Comparison of ENCODE assay signal across 9 cellular contexts in genomic region chr11:45933131-45933821, GRCh38. TPM values are rescaled to one million over a fixed set of nuclear protein-coding genes. Genes with fewer than 3 reads are reported as not detected.
DNase-seq lines count a peak whose midpoint lies in the region; ATAC-seq and TF ChIP-seq lines count a peak whose summit lies in the region.
"Had no signal": no experiment of that assay in that cellular context is flagged by ENCODE, and none has a peak within 500 bp of the region (broad histone marks: within the 10 kb centered on the region; RNA-seq: fewer than 3 reads in every experiment).

No MANE protein-coding gene starts in this region.

- no peak for TF ChIP-seq POLR2A in breast epithelium (IDR thresholded peaks at IDR 0.05)

- H3K9me3 ChIP-seq in breast epithelium = no peaks in the 10 kb centered on the region

- ATAC-seq in GM19043 (IDR thresholded peaks at IDR 0.05; ENCODE audit: low read depth, unreplicated experiment) (peak; percentile 28), GM19455 (IDR thresholded peaks at IDR 0.05; ENCODE audit: unreplicated experiment) (no peak), HG02571 (IDR thresholded peaks at IDR 0.05; ENCODE audit: unreplicated experiment) (no peak)
- ATAC-seq: natural killer cell treated with Interleukin-12 subunit alpha and Interleukin-12 subunit beta and Interleukin-15 and Interleukin-18, amount 100 ng/mL, for 72 hours had no signal

- intact Hi-C loops in breast epithelium (cut with DNase I; ENCODE audit: low total_unique reads) (no loop called here), posterior vena cava (cut with DNase I) (loop anchor here in 1 of 2 donors (10.0 kb wide), 1 partner anchor 58 kb away; no protein-coding TSS in a partner anchor)

- DNase-seq in MV-4-11 (lab: John Stamatoyannopoulos, UW) (peak; percentile 95), breast epithelium (ENCODE audit: low spot score in 2 of 2) (no peak), posterior vena cava (ENCODE audit: low spot score) (peak; percentile 71), HCEC 1CT (no peak), kidney glomerular epithelial cell (lab: John Stamatoyannopoulos, UW) (no peak)

- H3K4me1 ChIP-seq in breast epithelium = peaks cover 0 to 15% of the 10 kb centered on the region in 2 donors

- peak overlapping the region in 2 of 3 donors; percentile 10 to 21 for H3K4me3 ChIP-seq in breast epithelium

- peak overlapping the region; percentile 55 to 77 for H3K27ac ChIP-seq in breast epithelium

- no peaks in the 10 kb centered on the region for H3K27me3 ChIP-seq in breast epithelium

- TF ChIP-seq CTCF in breast epithelium (IDR thresholded peaks at IDR 0.05) = no peak

- H3K36me3 ChIP-seq in breast epithelium = no peaks in the 10 kb centered on the region

RNA-seq across cellular contexts. Expression of gene LARGE2, which starts 10.8 kb away (rescaled TPM):
- total RNA-seq in breast epithelium = 1 to 10 TPM in 2 of 3 donors, not detected in 1; 5.9 to 6.3 TPM
- not detected for total RNA-seq in posterior vena cava

RNA-seq across cellular contexts. Expression of gene PEX16, which starts 15.6 kb away (rescaled TPM):
- total RNA-seq in breast epithelium (10 to 100 TPM; 22.1 to 32.8 (median 25.6) TPM), posterior vena cava (10 to 100 TPM; 13.3 to 18.8 TPM)

RNA-seq across cellular contexts. Expression of gene FREY1, which starts 26.2 kb away (rescaled TPM):
- total RNA-seq in breast epithelium (1 to 10 TPM in 1 of 3 donors, under 1 TPM in 2; 0.48 to 3.2 (median 0.98) TPM), posterior vena cava (under 1 TPM in 1 of 2 donors, not detected in 1; 0.57 TPM)

RNA-seq across cellular contexts. Expression of gene MAPK8IP1, which starts 47.8 kb away (rescaled TPM):
- 1 to 10 TPM; 5.4 to 7.2 (median 5.9) TPM for total RNA-seq in breast epithelium
- total RNA-seq in posterior vena cava = 10 to 100 TPM in 1 of 2 donors, 1 to 10 TPM in 1; 8.5 to 10.9 TPM

Comparison
In these comparisons a context has a peak if more than half of its experiments do, and no peak if none do; other contexts are left out.
1. DNase-seq: peak in MV-4-11 (single experiment) and posterior vena cava (single experiment); none in breast epithelium (0 of 2), HCEC 1CT (single experiment) and kidney glomerular epithelial cell (single experiment).